Comparison of ENCODE assay signal across 9 cellular contexts in genomic region chr4:48127231-48127881, GRCh38. TPM values are rescaled to one million over a fixed set of nuclear protein-coding genes. Genes with fewer than 3 reads are reported as not detected.
DNase-seq lines count a peak whose midpoint lies in the region; ATAC-seq and TF ChIP-seq lines count a peak whose summit lies in the region.
"Had no signal": no experiment of that assay in that cellular context is flagged by ENCODE, and none has a peak within 500 bp of the region (broad histone marks: within the 10 kb centered on the region; RNA-seq: fewer than 3 reads in every experiment).

No MANE protein-coding gene starts in this region.

- H4K8ac ChIP-seq in mesenchymal stem cell (ENCODE audit: low read length) = no peak overlapping the region

- peaks cover 45% of the 10 kb centered on the region for H3K4me1 ChIP-seq in BLaER1
- H3K4me1 ChIP-seq in HUES6 (ENCODE audit: control insufficient read depth, insufficient read depth, low read length) = peaks cover 15% of the 10 kb centered on the region
- H3K4me1 ChIP-seq in mesenchymal stem cell (ENCODE audit: control insufficient read depth, insufficient read depth, low read depth, low read length) = peaks cover 10% of the 10 kb centered on the region

- TF ChIP-seq CTCF in GM20000 (IDR thresholded peaks at IDR 0.05; ENCODE audit: extremely low read depth, missing control alignments) = no peak

- peaks cover 89% of the 10 kb centered on the region for H3K4me1 Mint-ChIP-seq in activated naive CD8-positive, alpha-beta T cell treated with anti-CD3 and anti-CD28 coated beads for 36 hours

- 0 out of 2 replicates have a peak overlapping the region, but pooled peaks have one; percentile 4 for H3K9ac ChIP-seq in BLaER1
- H3K9ac ChIP-seq in HUES6 (ENCODE audit: low read length) = peak overlapping the region; percentile 9
- H3K9ac ChIP-seq in mesenchymal stem cell (ENCODE audit: low read length) = peak overlapping the region; percentile 57

- peaks cover 23% of the 10 kb centered on the region for H3K36me3 ChIP-seq in BLaER1
- H3K36me3 ChIP-seq in HUES6 (ENCODE audit: control insufficient read depth, insufficient read depth, low read length) = no peaks in the 10 kb centered on the region
- no peaks in the 10 kb centered on the region for H3K36me3 ChIP-seq in mesenchymal stem cell (ENCODE audit: control insufficient read depth in 1 of 2, insufficient read depth in 2 of 2, low read depth in 1 of 2, low read length in 2 of 2)

- H3K27me3 ChIP-seq in BLaER1 (no peaks in the 10 kb centered on the region), HUES6 (ENCODE audit: control insufficient read depth, insufficient read depth, low read length) (no peaks in the 10 kb centered on the region), mesenchymal stem cell (ENCODE audit: control insufficient read depth in 1 of 2, insufficient read depth in 1 of 2, low read length in 2 of 2) (peaks cover 4 to 5% of the 10 kb centered on the region in 2 experiments)

- H3K79me1 ChIP-seq in mesenchymal stem cell (replicated peaks; ENCODE audit: low read length, poor library complexity, severe bottlenecking) = no peaks in the 10 kb centered on the region

- no peak overlapping the region for H3K4ac ChIP-seq in mesenchymal stem cell (ENCODE audit: low read depth in 1 of 2, low read length in 2 of 2)

- peak overlapping the region; percentile 84 for H3K4me3 Mint-ChIP-seq in activated naive CD8-positive, alpha-beta T cell treated with anti-CD3 and anti-CD28 coated beads for 36 hours

- no peaks in the 10 kb centered on the region; the same call in 1 of the 2 replicates for H4K20me1 ChIP-seq in BLaER1

- no peak overlapping the region for H3K18ac ChIP-seq in mesenchymal stem cell (ENCODE audit: low read depth in 1 of 2, low read length in 2 of 2)

- peaks cover 17% of the 10 kb centered on the region for H3K36me3 Mint-ChIP-seq in activated naive CD8-positive, alpha-beta T cell treated with anti-CD3 and anti-CD28 coated beads for 36 hours

- no peak overlapping the region for H2AK5ac ChIP-seq in mesenchymal stem cell (ENCODE audit: low read length, severe bottlenecking)

- no peaks in the 10 kb centered on the region for H3K9me3 ChIP-seq in BLaER1
- H3K9me3 ChIP-seq in HUES6 (ENCODE audit: control insufficient read depth, insufficient read depth, low read depth, low read length) = no peaks in the 10 kb centered on the region
- no peaks in the 10 kb centered on the region for H3K9me3 ChIP-seq in mesenchymal stem cell (ENCODE audit: control insufficient read depth, low read length)

- no peak for ATAC-seq in GM19395 (IDR thresholded peaks at IDR 0.05; ENCODE audit: unreplicated experiment)

- H2BK120ac ChIP-seq in mesenchymal stem cell (ENCODE audit: low read depth, low read length) = no peak overlapping the region

- H4K91ac ChIP-seq in mesenchymal stem cell (ENCODE audit: low read length) = no peak overlapping the region

- H3K14ac ChIP-seq in mesenchymal stem cell (ENCODE audit: low read length in 2 of 2) = no peak overlapping the region

- H3K4me2 ChIP-seq in BLaER1 (peak overlapping the region; percentile 59), mesenchymal stem cell (ENCODE audit: low read length, poor library complexity, severe bottlenecking) (peak overlapping the region; percentile 64)

- H3K27ac ChIP-seq in BLaER1 (peak overlapping the region; percentile 72; the same call in 1 of the 2 replicates), HUES6 (ENCODE audit: low read depth, low read length) (peak overlapping the region; percentile 18; the same call in 1 of the 2 replicates), mesenchymal stem cell (ENCODE audit: low read length, poor library complexity, severe bottlenecking) (peak overlapping the region; percentile 79)

- no peak overlapping the region for H2BK5ac ChIP-seq in mesenchymal stem cell (ENCODE audit: low read depth, low read length, poor library complexity, severe bottlenecking)

- H3K23ac ChIP-seq in mesenchymal stem cell (ENCODE audit: low read length in 2 of 2) = no peak overlapping the region

- no peak for DNase-seq in activated naive CD8-positive, alpha-beta T cell treated with anti-CD3 and anti-CD28 coated beads for 36 hours
- no peak for DNase-seq in mesenchymal stem cell
- no peak for DNase-seq in GM20000 (ENCODE audit: low spot score)
- DNase-seq in stimulated activated CD4-positive, alpha-beta T cell treated with anti-CD3 and anti-CD28 coated beads, Interleukin-4, amount 100 ng/mL, for 24 hours = no peak
- DNase-seq in GM03348 (ENCODE audit: low spot score) = no peak
- DNase-seq: kidney had no signal

- H3K27me3 Mint-ChIP-seq in activated naive CD8-positive, alpha-beta T cell treated with anti-CD3 and anti-CD28 coated beads for 36 hours = no peaks in the 10 kb centered on the region

- H3K27ac Mint-ChIP-seq in activated naive CD8-positive, alpha-beta T cell treated with anti-CD3 and anti-CD28 coated beads for 36 hours = peak overlapping the region; percentile 93

- H2BK12ac ChIP-seq in mesenchymal stem cell (ENCODE audit: low read length in 2 of 2) = no peak overlapping the region

- no peak overlapping the region for H3K4me3 ChIP-seq in BLaER1
- H3K4me3 ChIP-seq in HUES6 (ENCODE audit: low read depth, low read length) = 0 out of 2 replicates have a peak overlapping the region, but pooled peaks have one; percentile 24
- peak overlapping the region in 1 of 2 experiments; percentile 48 for H3K4me3 ChIP-seq in mesenchymal stem cell (ENCODE audit: insufficient read depth in 1 of 2, low read depth in 1 of 2, low read length in 2 of 2)

- H2AFZ ChIP-seq in mesenchymal stem cell (ENCODE audit: low read depth, low read length) = no peak overlapping the region

- H3K9me3 Mint-ChIP-seq in activated naive CD8-positive, alpha-beta T cell treated with anti-CD3 and anti-CD28 coated beads for 36 hours = no peaks in the 10 kb centered on the region

- no peak overlapping the region for H2BK15ac ChIP-seq in mesenchymal stem cell (ENCODE audit: low read depth, poor library complexity, severe bottlenecking)

- 25% methylated on average over 7 of the region's 7 CpGs for WGBS in mesenchymal stem cell

RNA-seq across cellular contexts. Expression of gene TXK, which starts 6.7 kb away (rescaled TPM):
- total RNA-seq in activated naive CD8-positive, alpha-beta T cell treated with anti-CD3 and anti-CD28 coated beads for 36 hours = 10 to 100 TPM; 13.3 to 14.2 TPM
- polyA plus RNA-seq in mesenchymal stem cell (2013, experiment 1 of 2) = 0.88 TPM
- 1.1 TPM for polyA plus RNA-seq in mesenchymal stem cell (2013, experiment 2 of 2)

Comparison
In these comparisons a context has a peak if more than half of its experiments do, and no peak if none do; other contexts are left out.
1. H3K27ac ChIP-seq: peak in every context shown above with its lines; median percentile 79 in mesenchymal stem cell; 72 in BLaER1; 18 in HUES6.
2. H3K9ac ChIP-seq: peak in every context shown above with its lines; median percentile 57 in mesenchymal stem cell; 9 in HUES6; 4 in BLaER1.